Comparison of ENCODE assay signal across 9 cellular contexts in the genomic region with DNA sequence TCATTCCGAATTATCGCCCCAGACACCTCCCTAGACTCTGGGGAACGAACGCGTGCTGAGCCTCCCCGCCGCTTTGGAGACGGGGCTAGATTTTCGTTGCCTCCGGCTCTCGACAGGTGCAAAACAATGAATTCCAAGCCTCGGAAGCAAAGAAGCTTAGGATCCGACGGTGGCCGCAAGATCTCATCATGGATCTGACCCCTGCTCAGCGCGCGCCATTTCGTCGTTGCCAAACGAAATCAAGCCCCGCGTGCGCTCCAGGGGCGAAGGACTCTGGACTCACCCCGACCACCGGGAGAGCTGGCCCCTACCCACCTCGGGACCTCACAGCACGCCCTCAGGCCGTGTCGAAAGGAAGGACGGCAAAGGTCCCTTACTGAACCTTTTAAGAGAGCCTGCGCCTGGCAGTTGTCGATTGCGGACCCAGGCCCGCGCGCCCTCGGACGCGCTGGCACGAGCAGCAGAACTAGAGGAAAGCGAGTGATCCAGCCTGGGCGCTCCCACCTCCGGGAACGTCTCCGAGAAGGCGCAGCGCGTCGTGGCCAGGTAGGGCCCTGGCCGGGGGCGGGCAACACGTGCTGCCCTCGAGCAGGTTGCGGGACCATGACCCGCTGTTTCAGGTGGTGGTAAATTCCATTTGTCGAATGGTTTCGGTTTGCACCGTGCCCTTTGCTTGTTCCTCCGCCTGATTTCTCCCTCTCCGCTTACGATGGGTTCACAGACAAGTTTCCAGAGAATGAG. TPM values are rescaled to one million over a fixed set of nuclear protein-coding genes. Genes with fewer than 3 reads are reported as not detected.
DNase-seq lines count a peak whose midpoint lies in the region; ATAC-seq lines count a peak whose summit lies in the region.
"Had no signal": no experiment of that assay in that cellular context is flagged by ENCODE, and none has a peak within 500 bp of the region (broad histone marks: within the 10 kb centered on the region; RNA-seq: fewer than 3 reads in every experiment).

No MANE protein-coding gene starts in this region.

- peak overlapping the region; percentile 68 for H3K27ac Mint-ChIP-seq in activated T-cell treated with anti-CD3 and anti-CD28 coated beads, Interleukin-2, amount 50 U/mL, for 72 hours
- no peak overlapping the region for H3K27ac Mint-ChIP-seq in activated CD4-positive, alpha-beta memory T cell treated with anti-CD3 and anti-CD28 coated beads for 36 hours
- H3K27ac Mint-ChIP-seq in stimulated activated naive B cell treated with anti-CD40 and anti-IgM and Interleukin-4, amounts not matched to agents 10 μg/mL and 1 μg/mL and 100 μg/mL, for 72 hours = peak overlapping the region; percentile 69

- H3K4me1 Mint-ChIP-seq in activated T-cell treated with anti-CD3 and anti-CD28 coated beads, Interleukin-2, amount 50 U/mL, for 72 hours (ENCODE audit: low read depth) = peaks cover 76% of the 10 kb centered on the region
- H3K4me1 Mint-ChIP-seq in activated CD4-positive, alpha-beta memory T cell treated with anti-CD3 and anti-CD28 coated beads for 36 hours (ENCODE audit: low read depth) = peaks cover 66% of the 10 kb centered on the region
- H3K4me1 Mint-ChIP-seq in stimulated activated naive B cell treated with anti-CD40 and anti-IgM and Interleukin-4, amounts not matched to agents 10 μg/mL and 1 μg/mL and 100 μg/mL, for 72 hours = peaks cover 49 to 75% of the 10 kb centered on the region in 2 donors

- POLR2A ChIA-PET in activated CD4-positive, alpha-beta memory T cell treated with anti-CD3 and anti-CD28 coated beads for 36 hours (lab: Charles Lee) = interaction anchor here (1.0 to 3.2 kb wide), 4 partner anchors 31 to 111 kb away, joined by 3 to 17 read pairs (median 5); no protein-coding TSS in a partner anchor

- no peaks in the 10 kb centered on the region for H3K27me3 Mint-ChIP-seq in activated T-cell treated with anti-CD3 and anti-CD28 coated beads, Interleukin-2, amount 50 U/mL, for 72 hours (ENCODE audit: low read depth)
- no peaks in the 10 kb centered on the region for H3K27me3 Mint-ChIP-seq in activated CD4-positive, alpha-beta memory T cell treated with anti-CD3 and anti-CD28 coated beads for 36 hours
- no peaks in the 10 kb centered on the region for H3K27me3 Mint-ChIP-seq in stimulated activated naive B cell treated with anti-CD40 and anti-IgM and Interleukin-4, amounts not matched to agents 10 μg/mL and 1 μg/mL and 100 μg/mL, for 72 hours

- intact Hi-C loops in activated CD4-positive, alpha-beta memory T cell treated with anti-CD3 and anti-CD28 coated beads for 36 hours (cut with micrococcal nuclease) = no loop called here
- intact Hi-C loops in sciatic nerve (cut with DNase I) = loop anchor here (5.0 to 10.0 kb wide), 2 partner anchors 273 to 1271 kb away; no protein-coding TSS in a partner anchor

- CTCF ChIA-PET in activated CD4-positive, alpha-beta memory T cell treated with anti-CD3 and anti-CD28 coated beads for 36 hours (lab: Charles Lee) = interaction anchor here (0.5 to 12.0 kb wide), 27 partner anchors 9 to 273 kb away, joined by 3 to 290 read pairs (median 5); no protein-coding TSS in a partner anchor

- peaks cover 16 to 32% of the 10 kb centered on the region in 2 donors for H3K36me3 Mint-ChIP-seq in activated T-cell treated with anti-CD3 and anti-CD28 coated beads, Interleukin-2, amount 50 U/mL, for 72 hours (ENCODE audit: insufficient read depth in 2 of 2)
- H3K36me3 Mint-ChIP-seq in activated CD4-positive, alpha-beta memory T cell treated with anti-CD3 and anti-CD28 coated beads for 36 hours = peaks cover 46% of the 10 kb centered on the region
- H3K36me3 Mint-ChIP-seq in stimulated activated naive B cell treated with anti-CD40 and anti-IgM and Interleukin-4, amounts not matched to agents 10 μg/mL and 1 μg/mL and 100 μg/mL, for 72 hours = peaks cover 35 to 67% of the 10 kb centered on the region in 2 donors

- peak overlapping the region; percentile 88 to 89 for H3K4me3 Mint-ChIP-seq in activated T-cell treated with anti-CD3 and anti-CD28 coated beads, Interleukin-2, amount 50 U/mL, for 72 hours
- peak overlapping the region; percentile 67 for H3K4me3 Mint-ChIP-seq in activated CD4-positive, alpha-beta memory T cell treated with anti-CD3 and anti-CD28 coated beads for 36 hours
- H3K4me3 Mint-ChIP-seq in stimulated activated naive B cell treated with anti-CD40 and anti-IgM and Interleukin-4, amounts not matched to agents 10 μg/mL and 1 μg/mL and 100 μg/mL, for 72 hours = peak overlapping the region; percentile 66 to 90

- no peak for DNase-seq in activated T-cell treated with anti-CD3 and anti-CD28 coated beads, Interleukin-2, amount 50 U/mL, for 72 hours
- DNase-seq in activated T-cell treated with anti-CD3 and anti-CD28 coated beads for 4 hours (no peak), islet precursor cell (peak; percentile 46), kidney glomerular epithelial cell (lab: John Stamatoyannopoulos, UW) (no peak), sciatic nerve (ENCODE audit: low spot score) (no peak), SIG-M5 treated with dmso at 0.1 percent for 504 hours (lab: John Stamatoyannopoulos, UW; ENCODE audit: unreplicated experiment) (no peak)
- DNase-seq in activated CD4-positive, alpha-beta memory T cell treated with anti-CD3 and anti-CD28 coated beads for 36 hours = no peak
- no peak for DNase-seq in stimulated activated naive B cell treated with anti-CD40 and anti-IgM and Interleukin-4, amounts not matched to agents 10 μg/mL and 1 μg/mL and 100 μg/mL, for 72 hours
- DNase-seq: NCI-H1436 treated with DMSO at 0.1 percent for 48 hours had no signal

- no peaks in the 10 kb centered on the region for H3K9me3 Mint-ChIP-seq in activated T-cell treated with anti-CD3 and anti-CD28 coated beads, Interleukin-2, amount 50 U/mL, for 72 hours
- H3K9me3 Mint-ChIP-seq in activated CD4-positive, alpha-beta memory T cell treated with anti-CD3 and anti-CD28 coated beads for 36 hours = no peaks in the 10 kb centered on the region
- no peaks in the 10 kb centered on the region for H3K9me3 Mint-ChIP-seq in stimulated activated naive B cell treated with anti-CD40 and anti-IgM and Interleukin-4, amounts not matched to agents 10 μg/mL and 1 μg/mL and 100 μg/mL, for 72 hours

- no peak for ATAC-seq in activated T-cell treated with anti-CD3 and anti-CD28 coated beads, Interleukin-2, amount 50 U/mL, for 72 hours (replicated peaks in 1 of 2)
- no peak for ATAC-seq in stimulated activated naive B cell treated with anti-CD40 and anti-IgM and Interleukin-4, amounts not matched to agents 10 μg/mL and 1 μg/mL and 100 μg/mL, for 72 hours (replicated peaks)
- ATAC-seq in sciatic nerve = no peak

RNA-seq across cellular contexts. Expression of a gene that starts 1.6 kb away (rescaled TPM):
- 100 to 1,000 TPM; 254 to 298 TPM for total RNA-seq in activated T-cell treated with anti-CD3 and anti-CD28 coated beads, Interleukin-2, amount 50 U/mL, for 72 hours
- 100 to 1,000 TPM; 153 to 155 TPM for total RNA-seq in activated CD4-positive, alpha-beta memory T cell treated with anti-CD3 and anti-CD28 coated beads for 36 hours
- total RNA-seq in sciatic nerve = 2.0 TPM

Comparison
In these comparisons a context has a peak if more than half of its experiments do, and no peak if none do; other contexts are left out.
1. RNA of a gene that starts 1.6 kb away (total RNA-seq): 254 to 298 TPM in activated T-cell treated with anti-CD3 and anti-CD28 coated beads, Interleukin-2, amount 50 U/mL, for 72 hours and 153 to 155 TPM in activated CD4-positive, alpha-beta memory T cell treated with anti-CD3 and anti-CD28 coated beads for 36 hours; 2.0 TPM in sciatic nerve (single experiment); every median in the first group is over 10 times any median in the second.
2. Peak in every context shown above with its lines, with median percentiles within 50 percentile points of each other: H3K4me3 Mint-ChIP-seq.